ENCODE assay signal across 25 cellular contexts in genomic region chr2:174148833-174149232, GRCh38.
DNase-seq lines count a peak whose midpoint lies in the region; ATAC-seq, FAIRE-seq and TF ChIP-seq lines count a peak whose summit lies in the region.
"Had no signal": no experiment of that assay in that cellular context is flagged by ENCODE, and none has a peak within 500 bp of the region (broad histone marks: within the 10 kb centered on the region; RNA-seq: fewer than 3 reads in every experiment).

No MANE protein-coding gene starts in this region.

- peaks cover 11% of the 10 kb centered on the region for H3K36me3 Mint-ChIP-seq in nephron progenitor cell (ENCODE audit: low read depth)

- TF ChIP-seq RAD21 in HepG2 (CRISPR knock-in tag; IDR thresholded peaks at IDR 0.05): no peak

- H3K36me3 ChIP-seq in HepG2 (replicated peaks in 1 of 2; ENCODE audit: control insufficient read depth in 1 of 2, insufficient read depth in 2 of 2, low read length in 2 of 2): peaks cover 0 to 7% of the 10 kb centered on the region in 2 experiments; a peak in 3 of 5 replicates
- no peaks in the 10 kb centered on the region for H3K36me3 ChIP-seq in right lobe of liver
- H3K36me3 ChIP-seq: BE2C had no signal

- H3K27ac ChIP-seq in HepG2 (ENCODE audit: extremely low read length, insufficient read depth, low read length): no peak overlapping the region
- H3K27ac ChIP-seq in right lobe of liver: no peak overlapping the region
- H3K27ac ChIP-seq: 22Rv1, A549, BLaER1 had no signal

- CTCF ChIA-PET in HepG2 (lab: Yijun Ruan, JAX; ENCODE audit: low intra/inter-chr PET ratio, low total read pairs): no interaction called here

- H3K79me2 ChIP-seq in HepG2 (ENCODE audit: insufficient read depth, low read length): peaks cover 25% of the 10 kb centered on the region

- H3K4me1 ChIP-seq in HepG2 (ENCODE audit: insufficient read depth, low read length): no peaks in the 10 kb centered on the region
- no peaks in the 10 kb centered on the region for H3K4me1 ChIP-seq in right lobe of liver
- H3K4me1 ChIP-seq: BE2C had no signal

- no peak for FAIRE-seq in HepG2 (lab: Jason Lieb, UNC)
- FAIRE-seq: A549, GM12878, GM12892, GM18507 had no signal

- no peak for ATAC-seq in HepG2
- ATAC-seq in right lobe of liver: no peak
- ATAC-seq: A549, GM12878 had no signal

- TF ChIP-seq CTCF in HepG2 (CRISPR knock-in tag; IDR thresholded peaks at IDR 0.05): no peak
- TF ChIP-seq CTCF in right lobe of liver (IDR thresholded peaks at IDR 0.05): no peak
- TF ChIP-seq CTCF in nephron progenitor cell (IDR thresholded peaks at IDR 0.05): no peak

- no peaks in the 10 kb centered on the region for H3K27me3 Mint-ChIP-seq in nephron progenitor cell (ENCODE audit: low read depth, poor library complexity)
- H3K27me3 Mint-ChIP-seq: CD4-positive, alpha-beta memory T cell; CD4-positive, CD25-positive, alpha-beta regulatory T cell; CD8-positive, alpha-beta memory T cell had no signal

- H3K4me2 ChIP-seq in HepG2 (ENCODE audit: low read depth, low read length): no peak overlapping the region
- H3K4me2 ChIP-seq: A549, BLaER1 had no signal

- H3K27me3 ChIP-seq in HepG2 (ENCODE audit: control insufficient read depth in 1 of 2, insufficient read depth in 2 of 2, low read length in 2 of 2) (no peaks in the 10 kb centered on the region), right lobe of liver (no peaks in the 10 kb centered on the region)
- H3K27me3 ChIP-seq: BE2C, BLaER1 had no signal

- WGBS in HepG2 (ENCODE audit: low lambda C conversion rate): over 99% methylated on average over 2 of the region's 2 CpGs
- 93% methylated on average over 2 of the region's 2 CpGs for WGBS in right lobe of liver (ENCODE audit: insufficient coverage, low coverage, low lambda C conversion rate, missing lambda C conversion rate)

- POLR2A ChIA-PET in HepG2 (lab: Yijun Ruan, JAX): no interaction called here

- H3K9me3 ChIP-seq in HepG2 (ENCODE audit: low read length): no peaks in the 10 kb centered on the region
- no peaks in the 10 kb centered on the region for H3K9me3 ChIP-seq in right lobe of liver
- H3K9me3 ChIP-seq: A549, BE2C had no signal

- no peaks in the 10 kb centered on the region for H3K9me3 Mint-ChIP-seq in nephron progenitor cell
- H3K9me3 Mint-ChIP-seq: CD14-positive monocyte; CD4-positive, alpha-beta memory T cell; CD8-positive, alpha-beta memory T cell had no signal

- H3K4me3 Mint-ChIP-seq in nephron progenitor cell: no peak overlapping the region
- H3K4me3 Mint-ChIP-seq: CD14-positive monocyte; CD4-positive, alpha-beta memory T cell; CD4-positive, CD25-positive, alpha-beta regulatory T cell; CD8-positive, alpha-beta memory T cell had no signal

- intact Hi-C loops in HepG2 (cut with micrococcal nuclease; ENCODE audit: unreplicated experiment) (no loop called here), right lobe of liver (cut with DNase I) (no loop called here)

- no peak for TF ChIP-seq POLR2A in HepG2 (IDR thresholded peaks at IDR 0.05; ENCODE audit: insufficient read depth in 1 of 2, low read depth in 2 of 2, low read length in 2 of 2)
- TF ChIP-seq POLR2A in right lobe of liver (IDR thresholded peaks at IDR 0.05): no peak

- BruUV-seq in HepG2 (replicated peaks; lab: Mats Ljungman, UMichigan): no TSS peak

- H2AFZ ChIP-seq in HepG2 (ENCODE audit: low read length): no peak overlapping the region

- no peak overlapping the region for H3K9ac ChIP-seq in HepG2 (ENCODE audit: insufficient read depth, low read depth, low read length)
- H3K9ac ChIP-seq: BLaER1 had no signal

- H3K4me1 Mint-ChIP-seq in nephron progenitor cell: peaks cover 4% of the 10 kb centered on the region

- no peak for TF ChIP-seq EP300 in HepG2 (IDR thresholded peaks at IDR 0.05; ENCODE audit: low read depth in 2 of 2, low read length in 2 of 2)
- no peak for TF ChIP-seq EP300 in HepG2 (CRISPR knock-in tag; IDR thresholded peaks at IDR 0.05; ENCODE audit: borderline replicate concordance)

- H4K20me1 ChIP-seq in HepG2 (ENCODE audit: insufficient read depth, low read length): peaks cover 7% of the 10 kb centered on the region; the same call in 1 of the 2 replicates

- no peak overlapping the region for H3K4me3 ChIP-seq in HepG2 (replicated peaks in 1 of 3; ENCODE audit: insufficient read depth in 1 of 3, low read depth in 2 of 3, low read length in 3 of 3)
- H3K4me3 ChIP-seq in right lobe of liver: no peak overlapping the region
- H3K4me3 ChIP-seq: A549, BLaER1, GM12878 had no signal

- H3K27ac Mint-ChIP-seq in nephron progenitor cell: peak overlapping the region; percentile 39
- H3K27ac Mint-ChIP-seq: CD4-positive, alpha-beta memory T cell had no signal

- in situ Hi-C loops in HepG2 (cut with HindIII; ENCODE audit: extremely low pct_ligation_motif_present, low pct_unique_long_range_greater_than_20kb): no loop called here

- no peak for DNase-seq in HepG2 (ENCODE audit: low spot score)
- no peak for DNase-seq in right lobe of liver
- DNase-seq in nephron progenitor cell: no peak
- no peak for DNase-seq in AG08395 (ENCODE audit: low spot score)
- DNase-seq in NCI-H1694 treated with DMSO at 0.1 percent for 48 hours (lab: John Stamatoyannopoulos, UW): no peak
- DNase-seq: BE2C; C1 segment of cervical spinal cord; CD4-positive, alpha-beta memory T cell; CD4-positive, CD25-positive, alpha-beta regulatory T cell; CD8-positive, alpha-beta memory T cell; COR-L47; DMS 273 treated with DMSO at 0.1 percent for 48 hours; DMS153; DMS53; DMS79; DND-41; EL; GDM1 had no signal

TF ChIP-seq in HepG2, 621 proteins besides CTCF, POLR2A, EP300 and RAD21:
- peak; percentile 90 for TF ChIP-seq RBM22 (optimal IDR thresholded peaks at IDR 0.05; ENCODE audit: low read length)
- TF ChIP-seq, protein P1, sequence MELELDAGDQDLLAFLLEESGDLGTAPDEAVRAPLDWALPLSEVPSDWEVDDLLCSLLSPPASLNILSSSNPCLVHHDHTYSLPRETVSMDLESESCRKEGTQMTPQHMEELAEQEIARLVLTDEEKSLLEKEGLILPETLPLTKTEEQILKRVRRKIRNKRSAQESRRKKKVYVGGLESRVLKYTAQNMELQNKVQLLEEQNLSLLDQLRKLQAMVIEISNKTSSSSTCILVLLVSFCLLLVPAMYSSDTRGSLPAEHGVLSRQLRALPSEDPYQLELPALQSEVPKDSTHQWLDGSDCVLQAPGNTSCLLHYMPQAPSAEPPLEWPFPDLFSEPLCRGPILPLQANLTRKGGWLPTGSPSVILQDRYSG (CRISPR knock-in tag; IDR thresholded peaks at IDR 0.05): no peak
- no peak for TF ChIP-seq LRRFIP1 (CRISPR knock-in tag; conservative IDR thresholded peaks at IDR 0.05)
